ENCODE assay signal across 22 cellular contexts in the genomic region with DNA sequence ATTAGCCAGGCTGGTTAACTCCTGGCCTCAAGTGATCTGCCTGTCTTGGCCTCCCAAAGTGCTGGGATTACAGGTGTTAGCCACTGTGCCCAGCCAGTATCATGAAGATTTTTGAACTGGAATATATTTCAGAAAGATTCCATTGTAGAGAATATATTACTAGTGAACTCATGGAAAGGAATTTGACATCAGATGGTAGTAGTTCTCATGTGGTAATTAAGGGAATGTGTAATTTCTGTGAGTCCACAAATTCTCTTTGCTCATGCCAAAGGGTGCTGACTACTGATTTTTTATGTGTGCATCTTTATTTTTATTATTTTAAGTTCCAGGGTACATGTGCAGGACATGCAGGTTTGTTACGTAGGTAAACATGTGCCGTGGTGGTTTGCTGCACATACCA.
"Had no signal": no experiment of that assay in that cellular context is flagged by ENCODE, and none has a peak within 500 bp of the region (broad histone marks: within the 10 kb centered on the region; RNA-seq: fewer than 3 reads in every experiment).

No MANE protein-coding gene starts in this region.

- H3K36me3 ChIP-seq: brain microvascular endothelial cell, lower lobe of right lung, right lobe of liver, thyroid gland had no signal

- H3K4me1 ChIP-seq: lower lobe of right lung, right lobe of liver, thyroid gland had no signal

- DNase-seq: activated CD4-positive, alpha-beta memory T cell treated with anti-CD3 and anti-CD28 coated beads, Interleukin-2, amount 10 ng/mL, durations not matched to agents 7 days and 5 days; activated CD4-positive, alpha-beta T cell treated with anti-CD3 and anti-CD28 coated beads, Interleukin-2, amount 10 ng/mL, durations not matched to agents 24 days and 14 days; activated effector memory CD4-positive, alpha-beta T cell treated with Interleukin-2 at 50 U/mL for 16 hours; activated naive CD4-positive, alpha-beta T cell treated with anti-CD3 and anti-CD28 coated beads for 36 hours; activated T-cell treated with anti-CD3 and anti-CD28 coated beads, Interleukin-2, amount 50 U/mL, for 72 hours; anterior cingulate cortex; brain microvascular endothelial cell; caudate nucleus; dermis blood vessel endothelial cell; effector memory CD4-positive, alpha-beta T cell; kidney; lower lobe of right lung; mesendoderm; naive B cell; occipital lobe; right lobe of liver; stimulated activated CD4-positive, alpha-beta T cell treated with anti-CD3 and anti-CD28 coated beads, Interleukin-1b, Interleukin-23, amount 100 ng/mL, for 48 hours; substantia nigra; thyroid gland had no signal

- H3K9me3 Mint-ChIP-seq: activated CD4-positive, alpha-beta memory T cell treated with anti-CD3 and anti-CD28 coated beads, Interleukin-2, amount 10 ng/mL, durations not matched to agents 7 days and 5 days; activated CD4-positive, alpha-beta T cell treated with anti-CD3 and anti-CD28 coated beads, Interleukin-2, amount 10 ng/mL, durations not matched to agents 24 days and 14 days; activated naive CD4-positive, alpha-beta T cell treated with anti-CD3 and anti-CD28 coated beads for 36 hours; activated T-cell treated with anti-CD3 and anti-CD28 coated beads, Interleukin-2, amount 50 U/mL, for 72 hours; naive B cell; stimulated activated naive CD8-positive, alpha-beta T cell treated with anti-CD3 and anti-CD28 coated beads, Interleukin-15, Interleukin-2, amounts not matched to agents 100 ng/mL and 50 ng/mL, for 24 hours had no signal

- H3K4me3 Mint-ChIP-seq: activated CD4-positive, alpha-beta memory T cell treated with anti-CD3 and anti-CD28 coated beads, Interleukin-2, amount 10 ng/mL, durations not matched to agents 7 days and 5 days; activated CD4-positive, alpha-beta T cell treated with anti-CD3 and anti-CD28 coated beads, Interleukin-2, amount 10 ng/mL, durations not matched to agents 24 days and 14 days; activated naive CD4-positive, alpha-beta T cell treated with anti-CD3 and anti-CD28 coated beads for 36 hours; activated T-cell treated with anti-CD3 and anti-CD28 coated beads, Interleukin-2, amount 50 U/mL, for 72 hours; naive B cell; stimulated activated naive CD8-positive, alpha-beta T cell treated with anti-CD3 and anti-CD28 coated beads, Interleukin-15, Interleukin-2, amounts not matched to agents 100 ng/mL and 50 ng/mL, for 24 hours had no signal

- H3K9me3 ChIP-seq: lower lobe of right lung, right lobe of liver, thyroid gland had no signal

- H3K4me3 ChIP-seq: lower lobe of right lung, right lobe of liver, skin epidermis, thyroid gland had no signal

- H3K27me3 Mint-ChIP-seq: activated CD4-positive, alpha-beta memory T cell treated with anti-CD3 and anti-CD28 coated beads, Interleukin-2, amount 10 ng/mL, durations not matched to agents 7 days and 5 days; activated CD4-positive, alpha-beta T cell treated with anti-CD3 and anti-CD28 coated beads, Interleukin-2, amount 10 ng/mL, durations not matched to agents 24 days and 14 days; naive B cell; stimulated activated naive CD8-positive, alpha-beta T cell treated with anti-CD3 and anti-CD28 coated beads, Interleukin-15, Interleukin-2, amounts not matched to agents 100 ng/mL and 50 ng/mL, for 24 hours had no signal

- H3K27ac Mint-ChIP-seq: activated CD4-positive, alpha-beta memory T cell treated with anti-CD3 and anti-CD28 coated beads, Interleukin-2, amount 10 ng/mL, durations not matched to agents 7 days and 5 days; activated naive CD4-positive, alpha-beta T cell treated with anti-CD3 and anti-CD28 coated beads for 36 hours; activated T-cell treated with anti-CD3 and anti-CD28 coated beads, Interleukin-2, amount 50 U/mL, for 72 hours; stimulated activated naive CD8-positive, alpha-beta T cell treated with anti-CD3 and anti-CD28 coated beads, Interleukin-15, Interleukin-2, amounts not matched to agents 100 ng/mL and 50 ng/mL, for 24 hours had no signal

- H3K27me3 ChIP-seq: brain microvascular endothelial cell, right lobe of liver, thyroid gland had no signal

- H3K36me3 Mint-ChIP-seq: naive B cell had no signal

- H3K27ac ChIP-seq: brain microvascular endothelial cell, lower lobe of right lung, right lobe of liver, skin epidermis, thyroid gland, VCaP had no signal
